In the genomic region with DNA sequence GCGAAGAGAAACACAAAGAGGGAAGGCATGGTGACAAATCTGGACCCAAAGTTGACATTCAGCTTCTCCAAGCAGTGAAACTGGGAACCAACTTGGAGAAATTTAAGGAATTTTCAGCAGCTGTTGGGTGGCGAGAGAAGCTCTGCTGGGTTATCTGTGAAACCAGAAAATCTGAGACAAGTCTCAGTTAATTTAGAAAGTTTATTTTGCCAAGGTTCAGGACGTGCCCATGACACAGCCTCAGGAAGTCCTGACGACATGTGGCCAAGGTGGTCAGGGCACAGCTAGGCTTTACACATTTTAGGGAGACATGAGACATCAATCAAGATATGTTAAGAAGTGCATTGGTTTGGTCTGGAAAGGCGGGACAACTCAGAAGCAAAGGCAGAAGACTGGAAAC, we compare ENCODE assay signal across 30 cellular contexts. TPM values are rescaled to one million over a fixed set of nuclear protein-coding genes. Genes with fewer than 3 reads are reported as not detected.
"Had no signal": no experiment of that assay in that cellular context is flagged by ENCODE, and none has a peak within 500 bp of the region (broad histone marks: within the 10 kb centered on the region; RNA-seq: fewer than 3 reads in every experiment).

No MANE protein-coding gene starts in this region.

- ATAC-seq: effector memory CD8-positive, alpha-beta T cell; esophagus mucosa; gastrocnemius medialis; heart right ventricle; left cardiac atrium; left lung; left ventricle myocardium superior; lower lobe of right lung; mucosa of descending colon had no signal

- H3K27ac Mint-ChIP-seq: dendritic cell treated with granulocyte-macrophage colony-stimulating factor and Interleukin-4, amounts not matched to agents 40 ng/mL and 50 ng/mL, for 4 days; effector memory CD8-positive, alpha-beta T cell; endodermal cell; mesothelial cell of epicardium; naive B cell had no signal

- H3K9me3 Mint-ChIP-seq: dendritic cell treated with granulocyte-macrophage colony-stimulating factor and Interleukin-4, amounts not matched to agents 40 ng/mL and 50 ng/mL, for 4 days; effector memory CD8-positive, alpha-beta T cell; endodermal cell; mesothelial cell of epicardium; naive B cell had no signal

- H3K4me3 ChIP-seq: colonic mucosa, esophagus squamous epithelium, gastrocnemius medialis, heart right ventricle, left lung, lower lobe of right lung, mucosa of descending colon had no signal

- H3K27me3 ChIP-seq: colonic mucosa, left lung had no signal

- H3K9me3 ChIP-seq: colonic mucosa, esophagus squamous epithelium, gastrocnemius medialis, left lung, lower lobe of right lung, mucosa of descending colon had no signal

- H3K36me3 ChIP-seq: colonic mucosa, esophagus squamous epithelium, gastrocnemius medialis, heart right ventricle, left lung, lower lobe of right lung had no signal

- DNase-seq: colonic mucosa; cortex of kidney; effector CD8-positive, alpha-beta T cell; effector memory CD8-positive, alpha-beta T cell; endodermal cell; erythroblast; esophagus squamous epithelium; foreskin fibroblast; foreskin melanocyte; gastrocnemius medialis; glutamatergic neuron; head of caudate nucleus; heart right ventricle; hippocampal formation; left cardiac atrium; left lung; left ventricle myocardium superior; lower lobe of right lung; mesenchymal stem cell; mucosa of descending colon; naive B cell had no signal

- H3K36me3 Mint-ChIP-seq: mesothelial cell of epicardium, naive B cell had no signal

- H3K4me1 ChIP-seq: colonic mucosa, esophagus squamous epithelium, gastrocnemius medialis, heart right ventricle, left lung, lower lobe of right lung had no signal

- H3K27ac ChIP-seq: colonic mucosa, epithelial cell of prostate, esophagus squamous epithelium, gastrocnemius medialis, heart right ventricle, left lung, lower lobe of right lung had no signal

RNA-seq across cellular contexts. Expression of gene CD300LF, which starts 11.2 kb away (rescaled TPM):
- total RNA-seq: dermis microvascular lymphatic vessel endothelial cell, endodermal cell, gastrocnemius medialis, glomerular endothelial cell, kidney epithelial cell, left ventricle myocardium superior, lung microvascular endothelial cell, mesothelial cell of epicardium had no signal
- polyA plus RNA-seq: keratinocyte had no signal

RNA-seq across cellular contexts. Expression of gene RAB37, which starts 13.2 kb away (rescaled TPM):
- total RNA-seq: glomerular endothelial cell, kidney epithelial cell had no signal
